17 cellular contexts compared by ENCODE assay signal in genomic region chr4:73855406-73855805, GRCh38.
"Had no signal": no experiment of that assay in that cellular context is flagged by ENCODE, and none has a peak within 500 bp of the region (broad histone marks: within the 10 kb centered on the region; RNA-seq: fewer than 3 reads in every experiment).

No MANE protein-coding gene starts in this region.

- H3K9me3 Mint-ChIP-seq: activated B cell treated with CpG ODN at 0.5 μM for 24 hours; activated CD4-positive, alpha-beta T cell treated with anti-CD3 and anti-CD28 coated beads, Interleukin-2, amount 10 ng/mL, durations not matched to agents 24 days and 14 days; activated naive CD4-positive, alpha-beta T cell treated with anti-CD3 and anti-CD28 coated beads for 36 hours; activated T-cell treated with anti-CD3 and anti-CD28 coated beads, Interleukin-2, amount 50 U/mL, for 4 hours; endodermal cell; natural killer cell; stimulated activated naive B cell treated with anti-CD40 and anti-IgM and Interleukin-4, amounts not matched to agents 10 μg/mL and 1 μg/mL and 100 μg/mL, for 72 hours; T-cell had no signal

- H3K36me3 ChIP-seq: spleen, thoracic aorta, upper lobe of left lung had no signal

- H3K9me3 ChIP-seq: spleen, thoracic aorta, upper lobe of left lung had no signal

- H3K4me1 Mint-ChIP-seq: activated B cell treated with CpG ODN at 0.5 μM for 24 hours; activated CD4-positive, alpha-beta T cell treated with anti-CD3 and anti-CD28 coated beads, Interleukin-2, amount 10 ng/mL, durations not matched to agents 24 days and 14 days; natural killer cell; stimulated activated naive B cell treated with anti-CD40 and anti-IgM and Interleukin-4, amounts not matched to agents 10 μg/mL and 1 μg/mL and 100 μg/mL, for 72 hours; T-cell had no signal

- DNase-seq: activated B cell treated with CpG ODN at 0.5 μM for 24 hours; activated CD4-positive, alpha-beta T cell treated with anti-CD3 and anti-CD28 coated beads, Interleukin-2, amount 10 ng/mL, durations not matched to agents 24 days and 14 days; activated CD8-positive, alpha-beta memory T cell treated with anti-CD3 and anti-CD28 coated beads, Interleukin-2, amount 50 U/mL, for 4 hours; activated naive CD4-positive, alpha-beta T cell treated with anti-CD3 and anti-CD28 coated beads for 36 hours; activated T-cell treated with anti-CD3 and anti-CD28 coated beads, Interleukin-2, amount 50 U/mL, for 4 hours; endodermal cell; erythroblast; head of caudate nucleus; natural killer cell; retina; spleen; stimulated activated CD4-positive, alpha-beta T cell treated with anti-CD3 and anti-CD28 coated beads, Interleukin-4, amount 100 ng/mL, for 4 hours; stimulated activated naive B cell treated with anti-CD40 and anti-IgM and Interleukin-4, amounts not matched to agents 10 μg/mL and 1 μg/mL and 100 μg/mL, for 72 hours; T-cell; upper lobe of left lung had no signal

- ATAC-seq: activated T-cell treated with anti-CD3 and anti-CD28 coated beads, Interleukin-2, amount 50 U/mL, for 4 hours; natural killer cell; stimulated activated naive B cell treated with anti-CD40 and anti-IgM and Interleukin-4, amounts not matched to agents 10 μg/mL and 1 μg/mL and 100 μg/mL, for 72 hours; T-cell had no signal

- H3K36me3 Mint-ChIP-seq: natural killer cell; stimulated activated naive B cell treated with anti-CD40 and anti-IgM and Interleukin-4, amounts not matched to agents 10 μg/mL and 1 μg/mL and 100 μg/mL, for 72 hours; T-cell had no signal

- H3K27ac Mint-ChIP-seq: activated B cell treated with CpG ODN at 0.5 μM for 24 hours; activated CD4-positive, alpha-beta T cell treated with anti-CD3 and anti-CD28 coated beads, Interleukin-2, amount 10 ng/mL, durations not matched to agents 24 days and 14 days; activated naive CD4-positive, alpha-beta T cell treated with anti-CD3 and anti-CD28 coated beads for 36 hours; endodermal cell; natural killer cell; stimulated activated naive B cell treated with anti-CD40 and anti-IgM and Interleukin-4, amounts not matched to agents 10 μg/mL and 1 μg/mL and 100 μg/mL, for 72 hours; T-cell had no signal

- H3K4me3 ChIP-seq: spleen, thoracic aorta, upper lobe of left lung had no signal

- H3K27ac ChIP-seq: thoracic aorta, upper lobe of left lung had no signal

- H3K27me3 ChIP-seq: upper lobe of left lung had no signal

- H3K4me3 Mint-ChIP-seq: activated B cell treated with CpG ODN at 0.5 μM for 24 hours; activated CD4-positive, alpha-beta T cell treated with anti-CD3 and anti-CD28 coated beads, Interleukin-2, amount 10 ng/mL, durations not matched to agents 24 days and 14 days; activated naive CD4-positive, alpha-beta T cell treated with anti-CD3 and anti-CD28 coated beads for 36 hours; activated T-cell treated with anti-CD3 and anti-CD28 coated beads, Interleukin-2, amount 50 U/mL, for 4 hours; endodermal cell; natural killer cell; stimulated activated naive B cell treated with anti-CD40 and anti-IgM and Interleukin-4, amounts not matched to agents 10 μg/mL and 1 μg/mL and 100 μg/mL, for 72 hours; T-cell had no signal

- FAIRE-seq: frontal cortex had no signal
